23 cellular contexts compared by ENCODE assay signal in the genomic region with DNA sequence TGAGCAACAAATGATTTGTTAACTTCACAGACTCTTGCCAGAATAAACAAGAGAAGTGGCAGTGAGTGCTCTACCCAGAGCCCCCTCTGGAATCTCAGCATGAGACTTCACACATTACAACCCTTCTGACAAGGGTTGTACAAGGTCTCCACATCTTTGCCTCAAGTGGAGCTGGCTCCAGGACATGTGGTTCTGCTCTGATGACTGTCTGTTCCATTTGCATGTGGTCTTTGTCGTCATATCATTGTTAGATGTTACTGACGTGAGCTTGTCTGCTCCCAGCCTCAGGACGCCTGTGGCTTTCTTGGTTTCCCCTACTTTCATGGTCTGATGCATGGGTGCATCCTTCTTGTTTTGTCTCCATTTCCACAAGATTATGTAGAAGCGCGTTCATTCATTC.
DNase-seq lines count a peak whose midpoint lies in the region; ATAC-seq and TF ChIP-seq lines count a peak whose summit lies in the region.
"Had no signal": no experiment of that assay in that cellular context is flagged by ENCODE, and none has a peak within 500 bp of the region (broad histone marks: within the 10 kb centered on the region; RNA-seq: fewer than 3 reads in every experiment).

No MANE protein-coding gene starts in this region.

- no peaks in the 10 kb centered on the region for H3K36me3 Mint-ChIP-seq in activated naive CD8-positive, alpha-beta T cell treated with anti-CD3 and anti-CD28 coated beads, Interleukin-2, amount 10 ng/mL, durations not matched to agents 7 days and 5 days
- peaks cover 2% of the 10 kb centered on the region for H3K36me3 Mint-ChIP-seq in activated naive CD8-positive, alpha-beta T cell treated with anti-CD3 and anti-CD28 coated beads for 36 hours
- H3K36me3 Mint-ChIP-seq: IgD-negative memory B cell, immature natural killer cell had no signal

- intact Hi-C loops in upper lobe of right lung (cut with DNase I) = no loop called here

- no peaks in the 10 kb centered on the region for H3K9me3 Mint-ChIP-seq in activated naive CD8-positive, alpha-beta T cell treated with anti-CD3 and anti-CD28 coated beads, Interleukin-2, amount 10 ng/mL, durations not matched to agents 7 days and 5 days
- no peaks in the 10 kb centered on the region for H3K9me3 Mint-ChIP-seq in activated naive CD8-positive, alpha-beta T cell treated with anti-CD3 and anti-CD28 coated beads for 36 hours

- POLR2A ChIA-PET in activated naive CD8-positive, alpha-beta T cell treated with anti-CD3 and anti-CD28 coated beads, Interleukin-2, amount 10 ng/mL, durations not matched to agents 7 days and 5 days (lab: Charles Lee) = interaction anchor here (1.2 kb wide), 1 partner anchor 10 kb away, joined by 3 read pairs; no protein-coding TSS in a partner anchor

- no peak overlapping the region for H3K4me3 Mint-ChIP-seq in activated naive CD8-positive, alpha-beta T cell treated with anti-CD3 and anti-CD28 coated beads, Interleukin-2, amount 10 ng/mL, durations not matched to agents 7 days and 5 days
- no peak overlapping the region for H3K4me3 Mint-ChIP-seq in activated naive CD8-positive, alpha-beta T cell treated with anti-CD3 and anti-CD28 coated beads for 36 hours
- H3K4me3 Mint-ChIP-seq: immature natural killer cell, nephron progenitor cell, T-helper 17 cell had no signal

- no peak overlapping the region for H3K4me3 ChIP-seq in GM12865 (ENCODE audit: low read depth, low read length)
- no peak overlapping the region for H3K4me3 ChIP-seq in upper lobe of right lung
- H3K4me3 ChIP-seq: uterus had no signal

- TF ChIP-seq CTCF in GM12865 (IDR thresholded peaks at IDR 0.05; ENCODE audit: insufficient read depth, low read depth, low read length, missing control alignments) = no peak
- TF ChIP-seq CTCF in upper lobe of right lung (IDR thresholded peaks at IDR 0.05) = no peak

- H3K4me1 Mint-ChIP-seq in activated naive CD8-positive, alpha-beta T cell treated with anti-CD3 and anti-CD28 coated beads, Interleukin-2, amount 10 ng/mL, durations not matched to agents 7 days and 5 days = peaks cover 6% of the 10 kb centered on the region
- no peaks in the 10 kb centered on the region for H3K4me1 Mint-ChIP-seq in activated naive CD8-positive, alpha-beta T cell treated with anti-CD3 and anti-CD28 coated beads for 36 hours
- H3K4me1 Mint-ChIP-seq: immature natural killer cell, T-helper 17 cell had no signal

- no peaks in the 10 kb centered on the region for H3K9me3 ChIP-seq in upper lobe of right lung
- H3K9me3 ChIP-seq: BE2C, uterus had no signal

- H3K27me3 ChIP-seq in upper lobe of right lung = no peaks in the 10 kb centered on the region
- H3K27me3 ChIP-seq: uterus had no signal

- no peak for DNase-seq in activated naive CD8-positive, alpha-beta T cell treated with anti-CD3 and anti-CD28 coated beads, Interleukin-2, amount 10 ng/mL, durations not matched to agents 7 days and 5 days
- no peak for DNase-seq in activated naive CD8-positive, alpha-beta T cell treated with anti-CD3 and anti-CD28 coated beads for 36 hours
- DNase-seq in GM12865 (ENCODE audit: low read depth) = peak; percentile 30
- peak; percentile 99 for DNase-seq in NCI-H345 treated with DMSO at 0.1 percent for 48 hours (lab: John Stamatoyannopoulos, UW; ENCODE audit: unreplicated experiment)
- DNase-seq in upper lobe of right lung = no peak
- DNase-seq in NCI-H226 = no peak
- no peak for DNase-seq in dermis blood vessel endothelial cell
- DNase-seq: activated CD4-positive, alpha-beta T cell treated with anti-CD3 and anti-CD28 coated beads, Interleukin-2, amount 50 U/mL, for 4 hours; activated naive CD4-positive, alpha-beta T cell; BE2C; central memory CD4-positive, alpha-beta T cell; erythroblast; left cardiac atrium; NCI-H1105 treated with DMSO at 0.1 percent for 48 hours; NCI-H69; nephron progenitor cell; SHP77; stimulated activated naive CD4-positive, alpha-beta T cell; T-helper 17 cell; uterus had no signal

- ATAC-seq in activated naive CD8-positive, alpha-beta T cell treated with anti-CD3 and anti-CD28 coated beads, Interleukin-2, amount 10 ng/mL, durations not matched to agents 7 days and 5 days (ENCODE audit: low read depth) = peak; percentile 72
- peak; percentile 61 for ATAC-seq in upper lobe of right lung
- ATAC-seq: left cardiac atrium, Panc1, T-helper 17 cell had no signal

- no peak overlapping the region for H3K27ac Mint-ChIP-seq in activated naive CD8-positive, alpha-beta T cell treated with anti-CD3 and anti-CD28 coated beads, Interleukin-2, amount 10 ng/mL, durations not matched to agents 7 days and 5 days
- no peak overlapping the region for H3K27ac Mint-ChIP-seq in activated naive CD8-positive, alpha-beta T cell treated with anti-CD3 and anti-CD28 coated beads for 36 hours
- H3K27ac Mint-ChIP-seq: IgD-negative memory B cell, nephron progenitor cell, T-helper 17 cell had no signal

- peaks cover 5% of the 10 kb centered on the region for H3K27me3 Mint-ChIP-seq in activated naive CD8-positive, alpha-beta T cell treated with anti-CD3 and anti-CD28 coated beads, Interleukin-2, amount 10 ng/mL, durations not matched to agents 7 days and 5 days
- peaks cover 7% of the 10 kb centered on the region for H3K27me3 Mint-ChIP-seq in activated naive CD8-positive, alpha-beta T cell treated with anti-CD3 and anti-CD28 coated beads for 36 hours
- H3K27me3 Mint-ChIP-seq: T-helper 17 cell had no signal

- no peak overlapping the region for H3K27ac ChIP-seq in upper lobe of right lung
- H3K27ac ChIP-seq: uterus had no signal

- H3K4me1 ChIP-seq in upper lobe of right lung = peaks cover 4% of the 10 kb centered on the region
- H3K4me1 ChIP-seq: BE2C, uterus had no signal

- no peaks in the 10 kb centered on the region for H3K36me3 ChIP-seq in upper lobe of right lung
- H3K36me3 ChIP-seq: BE2C, uterus had no signal

Comparison
In these comparisons a context has a peak if more than half of its experiments do, and no peak if none do; other contexts are left out.
1. DNase-seq: peak in GM12865 (single experiment) and NCI-H345 treated with DMSO at 0.1 percent for 48 hours (single experiment); none in activated naive CD8-positive, alpha-beta T cell treated with anti-CD3 and anti-CD28 coated beads, Interleukin-2, amount 10 ng/mL, durations not matched to agents 7 days and 5 days (single experiment), activated naive CD8-positive, alpha-beta T cell treated with anti-CD3 and anti-CD28 coated beads for 36 hours (single experiment), upper lobe of right lung (single experiment), NCI-H226 (single experiment) and dermis blood vessel endothelial cell (single experiment).